Comparison of ENCODE assay signal across 8 cellular contexts in the genomic region with DNA sequence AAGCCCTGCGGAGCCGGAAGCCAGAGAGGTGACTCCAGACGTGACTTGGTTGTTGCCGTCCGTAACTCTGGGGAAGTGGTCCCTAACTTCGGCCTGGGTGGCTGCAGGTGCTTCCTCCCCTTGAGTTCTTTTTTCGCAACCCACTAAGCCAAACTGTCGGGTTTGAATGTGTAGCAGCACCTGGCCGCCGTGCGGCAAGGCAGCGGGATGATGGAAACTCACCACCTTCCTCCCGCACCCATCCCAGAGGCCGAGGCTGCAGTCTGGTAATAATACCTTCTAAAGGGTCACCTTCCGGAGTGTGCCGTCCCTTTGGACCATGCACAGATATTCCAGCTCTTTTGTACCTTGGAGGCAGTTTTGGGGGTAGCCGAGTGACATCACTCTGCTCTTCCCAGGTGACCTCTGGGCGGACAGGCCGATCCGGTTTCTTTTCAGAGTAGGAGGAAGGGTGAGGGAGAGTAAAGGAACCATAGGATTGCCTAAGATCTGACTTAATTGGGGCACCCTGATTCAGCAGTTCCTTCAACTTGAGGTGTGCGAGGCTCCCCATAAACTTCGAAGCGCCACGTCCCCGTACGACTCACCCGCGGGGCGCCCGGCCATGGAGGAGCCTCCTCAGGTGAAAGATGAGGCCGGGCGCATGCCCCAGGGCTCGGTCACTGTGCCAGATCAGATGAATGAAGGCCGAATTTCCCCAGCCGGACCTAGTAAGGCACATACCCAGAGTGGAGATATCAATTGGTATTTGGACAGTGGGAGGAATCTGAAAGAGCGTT. TPM values are rescaled to one million over a fixed set of nuclear protein-coding genes. Genes with fewer than 3 reads are reported as not detected.
DNase-seq lines count a peak whose midpoint lies in the region; FAIRE-seq and TF ChIP-seq lines count a peak whose summit lies in the region.

No MANE protein-coding gene starts in this region.

- H3K27me3 ChIP-seq in adipocyte (replicated peaks; ENCODE audit: control insufficient read depth, insufficient read depth, low read length) (peaks cover 15% of the 10 kb centered on the region), iPS-20b (ENCODE audit: insufficient read depth, low read length) (peaks cover 53% of the 10 kb centered on the region)

- H3K9ac ChIP-seq in adipocyte (ENCODE audit: low read length) (no peak overlapping the region), iPS-20b (ENCODE audit: low read depth, low read length) (peak overlapping the region; percentile 79; the same call in 1 of the 2 replicates)

- TF ChIP-seq POLR2A in GM12891 (IDR thresholded peaks at IDR 0.05; ENCODE audit: low read depth, low read length) = no peak

- peak overlapping the region; percentile 94 for H3K4me3 ChIP-seq in HEK293 (ENCODE audit: low read depth, low read length)
- H3K4me3 ChIP-seq in adipocyte (ENCODE audit: low read length) = peak overlapping the region; percentile 76
- H3K4me3 ChIP-seq in iPS-20b (ENCODE audit: low read length) = peak overlapping the region; percentile 92
- H3K4me3 ChIP-seq in urinary bladder (ENCODE audit: low read depth, low read length) = peak overlapping the region; percentile 61

- CTCF ChIA-PET in HEK293 (lab: Yijun Ruan, JAX) = interaction anchor here (0.7 to 1.7 kb wide), 3 partner anchors 59 to 174 kb away, joined by 3 to 7 read pairs (median 4); no protein-coding TSS in a partner anchor

- H3K27ac ChIP-seq in HEK293 (ENCODE audit: extremely low read depth, low read depth, low read length) = peak overlapping the region; percentile 32; the same call in 1 of the 2 replicates
- H3K27ac ChIP-seq in iPS-20b (ENCODE audit: low read length) = no peak overlapping the region
- no peak overlapping the region for H3K27ac ChIP-seq in urinary bladder (ENCODE audit: low read depth)

- DNase-seq in GM12891 (ENCODE audit: insufficient read length, low spot score) (no peak), adipocyte (ENCODE audit: low read depth) (no peak), GOT3 (lab: John Stamatoyannopoulos, UW) (no peak), NCI-H1436 (lab: John Stamatoyannopoulos, UW) (no peak)
- no peak for DNase-seq in activated naive CD4-positive, alpha-beta T cell treated with anti-CD3 and anti-CD28 coated beads, Interleukin-2, amount 50 U/mL, for 16 hours

- FAIRE-seq in GM12891 (lab: Jason Lieb, UNC) = no peak

- 33% methylated on average over 36 of the region's 36 CpGs for WGBS in urinary bladder

- H3K4me1 ChIP-seq in HEK293 (ENCODE audit: control insufficient read depth, insufficient read depth, low read length) (peaks cover 3% of the 10 kb centered on the region; the same call in 1 of the 2 replicates), adipocyte (ENCODE audit: control insufficient read depth, insufficient read depth, low read length) (peaks cover 3% of the 10 kb centered on the region), iPS-20b (ENCODE audit: insufficient read depth, low read length) (peaks cover 13% of the 10 kb centered on the region; the same call in 1 of the 2 replicates), urinary bladder (ENCODE audit: insufficient read depth) (no peaks in the 10 kb centered on the region)

- H3K36me3 ChIP-seq in HEK293 (ENCODE audit: control insufficient read depth in 2 of 2, insufficient read depth in 1 of 2, low read length in 2 of 2) (peaks cover 8 to 15% of the 10 kb centered on the region in 2 experiments; a peak in 2 of 3 replicates), adipocyte (ENCODE audit: control insufficient read depth, insufficient read depth, low read length, severe bottlenecking) (no peaks in the 10 kb centered on the region), iPS-20b (ENCODE audit: insufficient read depth, low read depth, low read length) (no peaks in the 10 kb centered on the region), urinary bladder (ENCODE audit: insufficient read depth) (no peaks in the 10 kb centered on the region)

- POLR2A ChIA-PET in HEK293 (lab: Yijun Ruan, JAX) = interaction anchor here (0.5 to 1.7 kb wide), 3 partner anchors 21 to 174 kb away, joined by 5 to 9 read pairs (median 7); no protein-coding TSS in a partner anchor

- no peak for TF ChIP-seq CTCF in HEK293 (tag by site-specific recombination; IDR thresholded peaks at IDR 0.05)

- no peaks in the 10 kb centered on the region for H3K9me3 ChIP-seq in HEK293 (ENCODE audit: control insufficient read depth, insufficient read depth, low read depth, low read length)
- H3K9me3 ChIP-seq in adipocyte (ENCODE audit: control insufficient read depth, low read length) = no peaks in the 10 kb centered on the region
- H3K9me3 ChIP-seq in iPS-20b (ENCODE audit: insufficient read depth, low read depth, low read length) = no peaks in the 10 kb centered on the region

TF ChIP-seq in GM12891, 5 proteins besides CTCF, POLR2A, EP300 and RAD21:
- no peak for TF ChIP-seq POLR2AphosphoS5 (IDR thresholded peaks at IDR 0.05; ENCODE audit: low read depth, low read length)
- TF ChIP-seq PAX5 (IDR thresholded peaks at IDR 0.05; ENCODE audit: insufficient read depth, low read length, severe bottlenecking) = no peak
- 0 out of 2 replicates have a peak, but pooled peaks have one; percentile 36 for TF ChIP-seq SPI1 (IDR thresholded peaks at IDR 0.05; ENCODE audit: low read depth, low read length)
- TF ChIP-seq POU2F2 (IDR thresholded peaks at IDR 0.05; ENCODE audit: low read depth, low read length) = no peak
- TF ChIP-seq TAF1 (IDR thresholded peaks at IDR 0.05; ENCODE audit: low read depth, low read length) = no peak
TF ChIP-seq in GM12891: peak in this region for 1.

TF ChIP-seq in HEK293, 187 proteins besides CTCF, POLR2A, EP300 and RAD21 (continues in another document):
- TF ChIP-seq, protein P1, sequence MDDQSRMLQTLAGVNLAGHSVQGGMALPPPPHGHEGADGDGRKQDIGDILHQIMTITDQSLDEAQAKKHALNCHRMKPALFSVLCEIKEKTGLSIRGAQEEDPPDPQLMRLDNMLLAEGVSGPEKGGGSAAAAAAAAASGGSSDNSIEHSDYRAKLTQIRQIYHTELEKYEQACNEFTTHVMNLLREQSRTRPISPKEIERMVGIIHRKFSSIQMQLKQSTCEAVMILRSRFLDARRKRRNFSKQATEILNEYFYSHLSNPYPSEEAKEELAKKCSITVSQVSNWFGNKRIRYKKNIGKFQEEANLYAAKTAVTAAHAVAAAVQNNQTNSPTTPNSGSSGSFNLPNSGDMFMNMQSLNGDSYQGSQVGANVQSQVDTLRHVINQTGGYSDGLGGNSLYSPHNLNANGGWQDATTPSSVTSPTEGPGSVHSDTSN (CRISPR knock-in tag; IDR thresholded peaks at IDR 0.05) = 0 out of 2 replicates have a peak, but pooled peaks have one; percentile 27
- TF ChIP-seq ZNF585B (tag by site-specific recombination; IDR thresholded peaks at IDR 0.05) (no peak), BCL11B (tag by site-specific recombination; IDR thresholded peaks at IDR 0.05; ENCODE audit: low read depth) (0 out of 2 replicates have a peak, but pooled peaks have one; percentile 11), ZFP69B (tag by site-specific recombination; IDR thresholded peaks at IDR 0.05) (0 out of 2 replicates have a peak, but pooled peaks have one; percentile 17), ZBTB8A (tag by site-specific recombination; IDR thresholded peaks at IDR 0.05) (0 out of 2 replicates have a peak, but pooled peaks have one; percentile 46), KLF16 (tag by site-specific recombination; IDR thresholded peaks at IDR 0.05) (no peak), ZBTB20 (tag by site-specific recombination; IDR thresholded peaks at IDR 0.05) (peak; percentile 30), ZNF146 (tag by site-specific recombination; IDR thresholded peaks at IDR 0.05) (no peak), ZNF274 (IDR thresholded peaks at IDR 0.05; ENCODE audit: low read length) (no peak), ZNF274 (tag by site-specific recombination; IDR thresholded peaks at IDR 0.05; ENCODE audit: borderline replicate concordance) (no peak), ZNF423 (tag by site-specific recombination; IDR thresholded peaks at IDR 0.05) (no peak)
- TF ChIP-seq, protein P2, sequence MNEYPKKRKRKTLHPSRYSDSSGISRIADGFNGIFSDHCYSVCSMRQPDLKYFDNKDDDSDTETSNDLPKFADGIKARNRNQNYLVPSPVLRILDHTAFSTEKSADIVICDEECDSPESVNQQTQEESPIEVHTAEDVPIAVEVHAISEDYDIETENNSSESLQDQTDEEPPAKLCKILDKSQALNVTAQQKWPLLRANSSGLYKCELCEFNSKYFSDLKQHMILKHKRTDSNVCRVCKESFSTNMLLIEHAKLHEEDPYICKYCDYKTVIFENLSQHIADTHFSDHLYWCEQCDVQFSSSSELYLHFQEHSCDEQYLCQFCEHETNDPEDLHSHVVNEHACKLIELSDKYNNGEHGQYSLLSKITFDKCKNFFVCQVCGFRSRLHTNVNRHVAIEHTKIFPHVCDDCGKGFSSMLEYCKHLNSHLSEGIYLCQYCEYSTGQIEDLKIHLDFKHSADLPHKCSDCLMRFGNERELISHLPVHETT (tag by site-specific recombination; IDR thresholded peaks at IDR 0.05) = peak; percentile 53; the same call in 1 of the 2 replicates
- TF ChIP-seq, protein P3, sequence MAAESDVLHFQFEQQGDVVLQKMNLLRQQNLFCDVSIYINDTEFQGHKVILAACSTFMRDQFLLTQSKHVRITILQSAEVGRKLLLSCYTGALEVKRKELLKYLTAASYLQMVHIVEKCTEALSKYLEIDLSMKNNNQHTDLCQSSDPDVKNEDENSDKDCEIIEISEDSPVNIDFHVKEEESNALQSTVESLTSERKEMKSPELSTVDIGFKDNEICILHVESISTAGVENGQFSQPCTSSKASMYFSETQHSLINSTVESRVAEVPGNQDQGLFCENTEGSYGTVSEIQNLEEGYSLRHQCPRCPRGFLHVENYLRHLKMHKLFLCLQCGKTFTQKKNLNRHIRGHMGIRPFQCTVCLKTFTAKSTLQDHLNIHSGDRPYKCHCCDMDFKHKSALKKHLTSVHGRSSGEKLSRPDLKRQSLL (tag by site-specific recombination; IDR thresholded peaks at IDR 0.05) = 0 out of 2 replicates have a peak, but pooled peaks have one; percentile 5
- TF ChIP-seq, protein P4, sequence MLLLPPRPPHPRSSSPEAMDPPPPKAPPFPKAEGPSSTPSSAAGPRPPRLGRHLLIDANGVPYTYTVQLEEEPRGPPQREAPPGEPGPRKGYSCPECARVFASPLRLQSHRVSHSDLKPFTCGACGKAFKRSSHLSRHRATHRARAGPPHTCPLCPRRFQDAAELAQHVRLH (tag by site-specific recombination; IDR thresholded peaks at IDR 0.05) = no peak

RNA-seq across cellular contexts. Expression of a gene that starts 1.0 kb away (rescaled TPM):
- polyA plus RNA-seq in GM12891 (2012; ENCODE audit: low read depth, missing spikeins) = 0.87 TPM
- total RNA-seq in urinary bladder = 7.2 TPM
- polyA plus RNA-seq in urinary bladder = 8.8 TPM
